18 cellular contexts compared by ENCODE assay signal in genomic region chr2:10500601-10501361, GRCh38. TPM values are rescaled to one million over a fixed set of nuclear protein-coding genes. Genes with fewer than 3 reads are reported as not detected.
DNase-seq lines count a peak whose midpoint lies in the region; ATAC-seq and TF ChIP-seq lines count a peak whose summit lies in the region.
"Had no signal": no experiment of that assay in that cellular context is flagged by ENCODE, and none has a peak within 500 bp of the region (broad histone marks: within the 10 kb centered on the region; RNA-seq: fewer than 3 reads in every experiment).

No MANE protein-coding gene starts in this region.

- no peaks in the 10 kb centered on the region for H3K4me1 ChIP-seq in colonic mucosa
- H3K4me1 ChIP-seq in stomach, result peaks cover 0 to 10% (median 8%) of the 10 kb centered on the region in 4 donors

- H3K27ac ChIP-seq in colonic mucosa (no peak overlapping the region), stomach (no peak overlapping the region)
- H3K27ac ChIP-seq: brain microvascular endothelial cell, upper lobe of left lung had no signal

- H3K27me3 ChIP-seq in colonic mucosa (no peaks in the 10 kb centered on the region), stomach (peaks cover 0 to 13% (median 0%) of the 10 kb centered on the region in 3 donors)
- H3K27me3 ChIP-seq: upper lobe of left lung had no signal

- no peak for ATAC-seq in left cardiac atrium
- ATAC-seq: activated CD4-positive, alpha-beta T cell treated with anti-CD3 and anti-CD28 coated beads for 36 hours had no signal

- no peak overlapping the region for H3K9ac ChIP-seq in colonic mucosa (ENCODE audit: low read depth in 2 of 2, low read length in 2 of 2)

- no peak for TF ChIP-seq CTCF in colonic mucosa (IDR thresholded peaks at IDR 0.05)
- no peak for TF ChIP-seq CTCF in stomach (IDR thresholded peaks at IDR 0.05)

- 76 to 85% (median 82%) methylated on average over 17 to 22 of the region's 22 CpGs for WGBS in stomach, 5 donors

- H3K4me3 ChIP-seq in colonic mucosa, result no peak overlapping the region
- H3K4me3 ChIP-seq in stomach, result no peak overlapping the region
- H3K4me3 ChIP-seq: upper lobe of left lung had no signal

- peak; percentile 71 for DNase-seq in cardiac septum (ENCODE audit: low spot score)
- DNase-seq in left cardiac atrium, result no peak
- peak; percentile 25 for DNase-seq in RKO (ENCODE audit: low spot score)
- DNase-seq in colonic mucosa, result peak; percentile 14
- peak; percentile 22 for DNase-seq in stomach
- no peak for DNase-seq in SK-N-DZ (ENCODE audit: low spot score)
- no peak for DNase-seq in stimulated activated CD4-positive, alpha-beta T cell treated with anti-CD3 and anti-CD28 coated beads, Interleukin-4, amount 100 ng/mL, for 4 hours
- DNase-seq in NCI-H2227 treated with DMSO at 0.1 percent for 48 hours (lab: John Stamatoyannopoulos, UW), result no peak
- DNase-seq: ACHN; activated CD4-positive, alpha-beta T cell treated with anti-CD3 and anti-CD28 coated beads for 36 hours; brain microvascular endothelial cell; CD4-positive, alpha-beta T cell; DMS79; erythroblast; NCI-H2081; NCI-H510A treated with DMSO at 0.1 percent for 48 hours; stimulated activated CD4-positive, alpha-beta T cell treated with anti-CD3 and anti-CD28 coated beads, Interleukin-2, amount 100 ng/mL, for 24 hours had no signal

- no peaks in the 10 kb centered on the region for H3K36me3 ChIP-seq in colonic mucosa
- no peaks in the 10 kb centered on the region for H3K36me3 ChIP-seq in stomach
- H3K36me3 ChIP-seq: brain microvascular endothelial cell, upper lobe of left lung had no signal

- TF ChIP-seq EP300 in stomach (IDR thresholded peaks at IDR 0.05), result no peak

- no peak for TF ChIP-seq POLR2A in stomach (IDR thresholded peaks at IDR 0.05)

- intact Hi-C loops in cardiac septum (cut with DNase I), result no loop called here
- intact Hi-C loops in left cardiac atrium (cut with DNase I), result no loop called here
- intact Hi-C loops in colonic mucosa (cut with DNase I), result no loop called here
- intact Hi-C loops in stomach (cut with DNase I; ENCODE audit: low total_unique reads), result no loop called here

- no peaks in the 10 kb centered on the region for H3K9me3 ChIP-seq in colonic mucosa
- no peaks in the 10 kb centered on the region for H3K9me3 ChIP-seq in stomach
- H3K9me3 ChIP-seq: upper lobe of left lung had no signal

RNA-seq across cellular contexts. Expression of gene ODC1, which starts 52.7 kb away (rescaled TPM):
- 58.0 TPM for total RNA-seq in cardiac septum
- 10 to 100 TPM; 26.7 to 40.5 TPM for total RNA-seq in left cardiac atrium
- total RNA-seq in colonic mucosa, result 100 to 1,000 TPM in 1 of 2 donors, 10 to 100 TPM in 1; 45.8 to 107 TPM
- total RNA-seq in stomach, result 100 to 1,000 TPM in 3 of 5 donors, 10 to 100 TPM in 2; 33.0 to 148 (median 113) TPM
- 10 to 100 TPM; 32.2 to 51.8 (median 36.2) TPM for polyA plus RNA-seq in stomach
- polyA plus RNA-seq in SK-N-DZ (2014; cell fraction: cytosol; rRNA removed), result 478 and 500 TPM in 2 replicates
- polyA plus RNA-seq in SK-N-DZ (2014; cell fraction: nucleus; rRNA removed), result 342 and 350 TPM in 2 replicates

Comparison
In these comparisons a context has a peak if more than half of its experiments do, and no peak if none do; other contexts are left out.
1. DNase-seq: peak in cardiac septum (single experiment), RKO (single experiment), colonic mucosa (single experiment) and stomach (single experiment); none in left cardiac atrium (single experiment), SK-N-DZ (single experiment), stimulated activated CD4-positive, alpha-beta T cell treated with anti-CD3 and anti-CD28 coated beads, Interleukin-4, amount 100 ng/mL, for 4 hours (0 of 2) and NCI-H2227 treated with DMSO at 0.1 percent for 48 hours (single experiment).